ENCODE assay signal across 15 cellular contexts in genomic region chr7:128010392-128011078, GRCh38. TPM values are rescaled to one million over a fixed set of nuclear protein-coding genes. Genes with fewer than 3 reads are reported as not detected.
DNase-seq lines count a peak whose midpoint lies in the region; ATAC-seq and TF ChIP-seq lines count a peak whose summit lies in the region.
"Had no signal": no experiment of that assay in that cellular context is flagged by ENCODE, and none has a peak within 500 bp of the region (broad histone marks: within the 10 kb centered on the region; RNA-seq: fewer than 3 reads in every experiment).

No MANE protein-coding gene starts in this region.

- WGBS in suprapubic skin, result 77% methylated on average over 6 of the region's 6 CpGs

- peaks cover 88% of the 10 kb centered on the region for H3K4me1 Mint-ChIP-seq in brain

- no peak overlapping the region for H3K4me3 ChIP-seq in AG09309 (ENCODE audit: control insufficient read depth, low read depth, low read length)
- H3K4me3 ChIP-seq in suprapubic skin, result no peak overlapping the region
- H3K4me3 ChIP-seq: BLaER1 had no signal

- no peak overlapping the region for H3K27ac ChIP-seq in suprapubic skin
- H3K27ac ChIP-seq: BLaER1 had no signal

- no peaks in the 10 kb centered on the region for H3K27me3 Mint-ChIP-seq in brain

- no peak for DNase-seq in AG09309 (ENCODE audit: low read depth)
- peak; percentile 19 for DNase-seq in HT-29 (ENCODE audit: low spot score)
- no peak for DNase-seq in left colon
- no peak for DNase-seq in NCI-H146 treated with DMSO at 0.1 percent for 48 hours (lab: John Stamatoyannopoulos, UW; ENCODE audit: unreplicated experiment)
- no peak for DNase-seq in suprapubic skin (ENCODE audit: low spot score in 2 of 2)
- DNase-seq: activated T-cell treated with anti-CD3 and anti-CD28 coated beads, Interleukin-2, amount 50 U/mL, for 4 hours; central memory CD4-positive, alpha-beta T cell; kidney glomerular epithelial cell; NCI-H1436 had no signal

- no peak for TF ChIP-seq EP300 in suprapubic skin (IDR thresholded peaks at IDR 0.05)

- no peak for TF ChIP-seq POLR2A in suprapubic skin (IDR thresholded peaks at IDR 0.05)

- H3K36me3 ChIP-seq in suprapubic skin, result peaks cover 6% of the 10 kb centered on the region

- H3K27me3 ChIP-seq in suprapubic skin, result no peaks in the 10 kb centered on the region
- H3K27me3 ChIP-seq: BLaER1 had no signal

- peak; percentile 46 for ATAC-seq in left colon
- no peak for ATAC-seq in GM19395 (IDR thresholded peaks at IDR 0.05; ENCODE audit: unreplicated experiment)
- ATAC-seq in HG03565 (IDR thresholded peaks at IDR 0.05; ENCODE audit: unreplicated experiment), result no peak
- ATAC-seq: activated T-cell treated with anti-CD3 and anti-CD28 coated beads, Interleukin-2, amount 50 U/mL, for 4 hours; Panc1 had no signal

- intact Hi-C loops in left colon (cut with DNase I, micrococcal nuclease), result no loop called here

- no peaks in the 10 kb centered on the region for H3K9me3 Mint-ChIP-seq in brain
- H3K9me3 Mint-ChIP-seq: activated T-cell treated with anti-CD3 and anti-CD28 coated beads, Interleukin-2, amount 50 U/mL, for 4 hours; nephron had no signal

- peaks cover 59% of the 10 kb centered on the region for H3K36me3 Mint-ChIP-seq in brain

- H3K9me3 ChIP-seq in suprapubic skin, result no peaks in the 10 kb centered on the region
- H3K9me3 ChIP-seq: BLaER1 had no signal

- no peak overlapping the region for H3K4me3 Mint-ChIP-seq in brain
- H3K4me3 Mint-ChIP-seq: activated T-cell treated with anti-CD3 and anti-CD28 coated beads, Interleukin-2, amount 50 U/mL, for 4 hours; nephron had no signal

- peak overlapping the region in 3 of 5 experiments; percentile 21 to 86 (median 83) for H3K27ac Mint-ChIP-seq in brain

- peak; percentile 8 for TF ChIP-seq CTCF in AG09309 (IDR thresholded peaks at IDR 0.05; ENCODE audit: control insufficient read depth, insufficient read depth, low read depth, low read length, missing control alignments)
- no peak for TF ChIP-seq CTCF in brain (conservative IDR thresholded peaks at IDR 0.05)
- no peak for TF ChIP-seq CTCF in suprapubic skin (IDR thresholded peaks at IDR 0.05)

- H3K4me1 ChIP-seq in suprapubic skin, result no peaks in the 10 kb centered on the region

RNA-seq across cellular contexts. Expression of gene LRRC4, which starts 20.7 kb away (rescaled TPM):
- not detected in 2 replicates for total RNA-seq in HT-29 (2014; rRNA removed; shearing (Covaris generic))
- polyA plus RNA-seq in brain (ENCODE audit: insufficient read depth, low read depth, low replicate concordance), result 7.8 TPM
- total RNA-seq in left colon (1 to 10 TPM in 1 of 2 donors, under 1 TPM in 1; 0.24 to 4.5 TPM), suprapubic skin (under 1 TPM in 3 of 4 donors, not detected in 1; 0.16 to 0.57 (median 0.21) TPM)
